In genomic region chr11:66593650-66594049, GRCh38 we compare ENCODE assay signal across 7 cellular contexts. TPM values are rescaled to one million over a fixed set of nuclear protein-coding genes. Genes with fewer than 3 reads are reported as not detected.
DNase-seq lines count a peak whose midpoint lies in the region; ATAC-seq and TF ChIP-seq lines count a peak whose summit lies in the region.

No MANE protein-coding gene starts in this region.

- ATAC-seq in HG02588 (IDR thresholded peaks at IDR 0.05; ENCODE audit: unreplicated experiment) (peak; percentile 3), HG02970 (IDR thresholded peaks at IDR 0.05; ENCODE audit: low FRiP score, unreplicated experiment) (no peak), GM18870 (IDR thresholded peaks at IDR 0.05; ENCODE audit: unreplicated experiment) (no peak)

- no peak for TF ChIP-seq POLR2A in stomach (IDR thresholded peaks at IDR 0.05)

- no peaks in the 10 kb centered on the region for H3K9me3 Mint-ChIP-seq in activated T-helper 1 cell treated with anti-CD3 and anti-CD28 coated beads, Interleukin-12 subunit alpha, Interleukin-12 subunit beta, Interleukin-2, Interleukin-4 antibody, amounts not matched to agents 30 ng/mL and 10 ng/mL and 1 ng/mL, durations not matched to agents 14 hours and 24 hours and 36 hours
- no peaks in the 10 kb centered on the region for H3K9me3 Mint-ChIP-seq in immature natural killer cell

- H3K27me3 Mint-ChIP-seq in activated T-helper 1 cell treated with anti-CD3 and anti-CD28 coated beads, Interleukin-12 subunit alpha, Interleukin-12 subunit beta, Interleukin-2, Interleukin-4 antibody, amounts not matched to agents 30 ng/mL and 10 ng/mL and 1 ng/mL, durations not matched to agents 14 hours and 24 hours and 36 hours (ENCODE audit: insufficient read depth), result no peaks in the 10 kb centered on the region
- peaks cover 5 to 10% (median 9%) of the 10 kb centered on the region in 3 donors for H3K27me3 Mint-ChIP-seq in immature natural killer cell (ENCODE audit: low read depth in 3 of 3)

- TF ChIP-seq CTCF in stomach (IDR thresholded peaks at IDR 0.05), result no peak

- H3K27ac ChIP-seq in stomach, result peak overlapping the region; percentile 58 to 91 (median 84)

- no peaks in the 10 kb centered on the region for H3K36me3 ChIP-seq in stomach

- H3K4me3 Mint-ChIP-seq in activated T-helper 1 cell treated with anti-CD3 and anti-CD28 coated beads, Interleukin-12 subunit alpha, Interleukin-12 subunit beta, Interleukin-2, Interleukin-4 antibody, amounts not matched to agents 30 ng/mL and 10 ng/mL and 1 ng/mL, durations not matched to agents 14 hours and 24 hours and 36 hours, result peak overlapping the region; percentile 100
- peak overlapping the region; percentile 97 to 100 (median 99) for H3K4me3 Mint-ChIP-seq in immature natural killer cell

- TF ChIP-seq EP300 in stomach (IDR thresholded peaks at IDR 0.05), result no peak

- H3K27ac Mint-ChIP-seq in activated T-helper 1 cell treated with anti-CD3 and anti-CD28 coated beads, Interleukin-12 subunit alpha, Interleukin-12 subunit beta, Interleukin-2, Interleukin-4 antibody, amounts not matched to agents 30 ng/mL and 10 ng/mL and 1 ng/mL, durations not matched to agents 14 hours and 24 hours and 36 hours, result peak overlapping the region; percentile 97
- H3K27ac Mint-ChIP-seq in immature natural killer cell, result peak overlapping the region; percentile 95 to 100 (median 99)

- H3K4me1 Mint-ChIP-seq in activated T-helper 1 cell treated with anti-CD3 and anti-CD28 coated beads, Interleukin-12 subunit alpha, Interleukin-12 subunit beta, Interleukin-2, Interleukin-4 antibody, amounts not matched to agents 30 ng/mL and 10 ng/mL and 1 ng/mL, durations not matched to agents 14 hours and 24 hours and 36 hours (ENCODE audit: low read depth), result peaks cover 30% of the 10 kb centered on the region
- peaks cover 20 to 34% of the 10 kb centered on the region in 2 donors for H3K4me1 Mint-ChIP-seq in immature natural killer cell

- DNase-seq in activated T-helper 1 cell treated with anti-CD3 and anti-CD28 coated beads, Interleukin-12 subunit alpha, Interleukin-12 subunit beta, Interleukin-2, Interleukin-4 antibody, amounts not matched to agents 30 ng/mL and 10 ng/mL and 1 ng/mL, durations not matched to agents 14 hours and 24 hours and 36 hours (ENCODE audit: low spot score), result no peak
- DNase-seq in immature natural killer cell (no peak), stomach (no peak), NCI-H2171 treated with DMSO at 0.1 percent for 48 hours (lab: John Stamatoyannopoulos, UW) (no peak)

- intact Hi-C loops in activated T-helper 1 cell treated with anti-CD3 and anti-CD28 coated beads, Interleukin-12 subunit alpha, Interleukin-12 subunit beta, Interleukin-2, Interleukin-4 antibody, amounts not matched to agents 30 ng/mL and 10 ng/mL and 1 ng/mL, durations not matched to agents 14 hours and 24 hours and 36 hours (cut with micrococcal nuclease), result loop anchor here (1.0 to 2.0 kb wide), 6 partner anchors 23 to 249 kb away; partner anchors contain the start of genes ACTN3, RBM14, RBM4 and RCE1
- intact Hi-C loops in stomach (cut with DNase I; ENCODE audit: low total_unique reads), result no loop called here

- no peaks in the 10 kb centered on the region for H3K27me3 ChIP-seq in stomach

- peaks cover 31 to 45% (median 37%) of the 10 kb centered on the region in 4 donors for H3K4me1 ChIP-seq in stomach

- peaks cover 3% of the 10 kb centered on the region for H3K36me3 Mint-ChIP-seq in activated T-helper 1 cell treated with anti-CD3 and anti-CD28 coated beads, Interleukin-12 subunit alpha, Interleukin-12 subunit beta, Interleukin-2, Interleukin-4 antibody, amounts not matched to agents 30 ng/mL and 10 ng/mL and 1 ng/mL, durations not matched to agents 14 hours and 24 hours and 36 hours (ENCODE audit: low read depth)
- peaks cover 0 to 2% (median 0%) of the 10 kb centered on the region in 3 donors for H3K36me3 Mint-ChIP-seq in immature natural killer cell

- WGBS in stomach, 5 donors, result 40 to 64% (median 58%) methylated on average over 7 of the region's 7 CpGs

- no peaks in the 10 kb centered on the region for H3K9me3 ChIP-seq in stomach

- peak overlapping the region; percentile 61 to 74 (median 66) for H3K4me3 ChIP-seq in stomach

RNA-seq across cellular contexts. Expression of gene CCS, which starts 0.7 kb away (rescaled TPM):
- 25.3 and 32.1 TPM in 2 replicates for total RNA-seq in activated T-helper 1 cell treated with anti-CD3 and anti-CD28 coated beads, Interleukin-12 subunit alpha, Interleukin-12 subunit beta, Interleukin-2, Interleukin-4 antibody, amounts not matched to agents 30 ng/mL and 10 ng/mL and 1 ng/mL, durations not matched to agents 14 hours and 24 hours and 36 hours
- 10 to 100 TPM; 34.3 to 52.8 (median 41.7) TPM for polyA plus RNA-seq in immature natural killer cell
- total RNA-seq in stomach, result 100 to 1,000 TPM in 1 of 5 donors, 10 to 100 TPM in 4; 19.3 to 131 (median 40.3) TPM
- 10 to 100 TPM; 48.0 to 83.2 (median 70.1) TPM for polyA plus RNA-seq in stomach

RNA-seq across cellular contexts. Expression of gene CCDC87, which starts 0.8 kb away (rescaled TPM):
- total RNA-seq in activated T-helper 1 cell treated with anti-CD3 and anti-CD28 coated beads, Interleukin-12 subunit alpha, Interleukin-12 subunit beta, Interleukin-2, Interleukin-4 antibody, amounts not matched to agents 30 ng/mL and 10 ng/mL and 1 ng/mL, durations not matched to agents 14 hours and 24 hours and 36 hours, result 0.29 and 0.37 TPM in 2 replicates
- polyA plus RNA-seq in immature natural killer cell (not detected), stomach (under 1 TPM in 2 of 3 donors, not detected in 1; 0.05 to 0.12 TPM)
- total RNA-seq in stomach, result 10 to 100 TPM in 1 of 5 donors, under 1 TPM in 1, not detected in 3; 0.45 to 15.9 TPM

RNA-seq across cellular contexts. Expression of gene RBM14, which starts 22.8 kb away (rescaled TPM):
- total RNA-seq in activated T-helper 1 cell treated with anti-CD3 and anti-CD28 coated beads, Interleukin-12 subunit alpha, Interleukin-12 subunit beta, Interleukin-2, Interleukin-4 antibody, amounts not matched to agents 30 ng/mL and 10 ng/mL and 1 ng/mL, durations not matched to agents 14 hours and 24 hours and 36 hours, result 198 and 200 TPM in 2 replicates
- polyA plus RNA-seq in immature natural killer cell (10 to 100 TPM; 51.7 to 96.6 (median 73.2) TPM), stomach (10 to 100 TPM; 19.7 to 28.4 (median 20.2) TPM)
- total RNA-seq in stomach, result 100 to 1,000 TPM in 1 of 5 donors, 10 to 100 TPM in 3, 1 to 10 TPM in 1; 9.9 to 233 (median 54.9) TPM

RNA-seq across cellular contexts. Expression of gene CTSF, which starts 25.2 kb away (rescaled TPM):
- total RNA-seq in activated T-helper 1 cell treated with anti-CD3 and anti-CD28 coated beads, Interleukin-12 subunit alpha, Interleukin-12 subunit beta, Interleukin-2, Interleukin-4 antibody, amounts not matched to agents 30 ng/mL and 10 ng/mL and 1 ng/mL, durations not matched to agents 14 hours and 24 hours and 36 hours, result 0.71 and 0.73 TPM in 2 replicates
- polyA plus RNA-seq in immature natural killer cell, result 10 to 100 TPM; 24.2 to 56.7 (median 48.8) TPM
- 100 to 1,000 TPM in 1 of 5 donors, 10 to 100 TPM in 3, 1 to 10 TPM in 1; 7.6 to 105 (median 52.0) TPM for total RNA-seq in stomach
- 10 to 100 TPM; 15.0 to 29.1 (median 26.7) TPM for polyA plus RNA-seq in stomach

RNA-seq across cellular contexts. Expression of gene RBM4, which starts 44.9 kb away (rescaled TPM):
- total RNA-seq in activated T-helper 1 cell treated with anti-CD3 and anti-CD28 coated beads, Interleukin-12 subunit alpha, Interleukin-12 subunit beta, Interleukin-2, Interleukin-4 antibody, amounts not matched to agents 30 ng/mL and 10 ng/mL and 1 ng/mL, durations not matched to agents 14 hours and 24 hours and 36 hours, result 131 and 133 TPM in 2 replicates
- polyA plus RNA-seq in immature natural killer cell, result 100 to 1,000 TPM; 251 to 308 (median 255) TPM
- 100 to 1,000 TPM in 2 of 5 donors, 10 to 100 TPM in 3; 44.3 to 136 (median 98.4) TPM for total RNA-seq in stomach
- 100 to 1,000 TPM in 1 of 3 donors, 10 to 100 TPM in 2; 89.1 to 107 (median 90.4) TPM for polyA plus RNA-seq in stomach
